Comparison of ENCODE assay signal across 12 cellular contexts in genomic region chr21:25911730-25912401, GRCh38.
DNase-seq lines count a peak whose midpoint lies in the region; ATAC-seq and TF ChIP-seq lines count a peak whose summit lies in the region.
"Had no signal": no experiment of that assay in that cellular context is flagged by ENCODE, and none has a peak within 500 bp of the region (broad histone marks: within the 10 kb centered on the region; RNA-seq: fewer than 3 reads in every experiment).

No MANE protein-coding gene starts in this region.

- no peaks in the 10 kb centered on the region for H3K9me3 Mint-ChIP-seq in endodermal cell
- H3K9me3 Mint-ChIP-seq: activated T-cell treated with anti-CD3 and anti-CD28 coated beads, Interleukin-2, amount 50 U/mL, for 4 hours had no signal

- WGBS in smooth muscle cell (ENCODE audit: low lambda C conversion rate) = 96% methylated on average over 20 of the region's 20 CpGs
- WGBS in endodermal cell (ENCODE audit: insufficient coverage in 1 of 2, insufficient read length in 1 of 2), 2 experiments = 93 to 94% methylated on average over 20 of the region's 20 CpGs

- H3K27me3 Mint-ChIP-seq in endodermal cell (ENCODE audit: insufficient read depth) = no peaks in the 10 kb centered on the region

- no peak for ATAC-seq in GM18498 (IDR thresholded peaks at IDR 0.05; ENCODE audit: unreplicated experiment)
- ATAC-seq: activated T-cell treated with anti-CD3 and anti-CD28 coated beads, Interleukin-2, amount 50 U/mL, for 4 hours had no signal

- DNase-seq in NCI-H2227 (lab: John Stamatoyannopoulos, UW; ENCODE audit: unreplicated experiment) (peak; percentile 50), superior temporal gyrus (ENCODE audit: extremely low spot score) (peak; percentile 73), smooth muscle cell (lab: John Stamatoyannopoulos, UW; ENCODE audit: unreplicated experiment) (no peak), endodermal cell (no peak)
- DNase-seq: activated CD4-positive, alpha-beta T cell treated with anti-CD3 and anti-CD28 coated beads for 4 hours; activated T-cell treated with anti-CD3 and anti-CD28 coated beads, Interleukin-2, amount 50 U/mL, for 4 hours; immature natural killer cell; T-helper 1 cell had no signal

- H3K9ac ChIP-seq in smooth muscle cell (ENCODE audit: low read depth) (no peak overlapping the region), endodermal cell (ENCODE audit: extremely low read depth, low read length, poor library complexity, severe bottlenecking) (no peak overlapping the region)

- no peaks in the 10 kb centered on the region for H3F3A ChIP-seq in smooth muscle cell (ENCODE audit: low read depth)

- H3K36me3 Mint-ChIP-seq in endodermal cell (ENCODE audit: low read depth) = peaks cover 32% of the 10 kb centered on the region
- H3K36me3 Mint-ChIP-seq: immature natural killer cell had no signal

- H3K27me3 ChIP-seq in layer of hippocampus (ENCODE audit: control insufficient read depth, insufficient read depth, low read length) = no peaks in the 10 kb centered on the region
- no peaks in the 10 kb centered on the region for H3K27me3 ChIP-seq in smooth muscle cell (ENCODE audit: low read depth)
- H3K27me3 ChIP-seq in endodermal cell (ENCODE audit: control insufficient read depth, insufficient read depth, low read length, poor library complexity, severe bottlenecking) = no peaks in the 10 kb centered on the region

- H3K27ac Mint-ChIP-seq in endodermal cell = no peak overlapping the region
- H3K27ac Mint-ChIP-seq: immature natural killer cell had no signal

- H2AFZ ChIP-seq in smooth muscle cell (ENCODE audit: low read depth) = no peak overlapping the region

- H3K9me3 ChIP-seq in smooth muscle cell (replicated peaks; ENCODE audit: low read depth) (no peaks in the 10 kb centered on the region), endodermal cell (ENCODE audit: control insufficient read depth, low read length) (peaks cover 3% of the 10 kb centered on the region)
- H3K9me3 ChIP-seq: prostate gland had no signal

- H4K20me1 ChIP-seq in smooth muscle cell (ENCODE audit: low read depth) = peaks cover 10% of the 10 kb centered on the region

- no peaks in the 10 kb centered on the region for H3K4me1 ChIP-seq in smooth muscle cell (ENCODE audit: low read depth)
- no peaks in the 10 kb centered on the region for H3K4me1 ChIP-seq in endodermal cell (ENCODE audit: control insufficient read depth, insufficient read depth, low read length)
- H3K4me1 ChIP-seq: prostate gland had no signal

- H3K36me3 ChIP-seq in smooth muscle cell (ENCODE audit: low read depth) = peaks cover 9% of the 10 kb centered on the region
- H3K36me3 ChIP-seq in endodermal cell (ENCODE audit: control insufficient read depth, insufficient read depth, low read length) = peaks cover 53% of the 10 kb centered on the region
- H3K36me3 ChIP-seq: prostate gland had no signal

- H3K4me1 Mint-ChIP-seq in endodermal cell = peaks cover 16% of the 10 kb centered on the region
- H3K4me1 Mint-ChIP-seq: immature natural killer cell had no signal

- TF ChIP-seq CTCF in smooth muscle cell (IDR thresholded peaks at IDR 0.05; ENCODE audit: borderline replicate concordance, insufficient read depth, poor library complexity, severe bottlenecking) = no peak
- no peak for TF ChIP-seq CTCF in endodermal cell (conservative IDR thresholded peaks at IDR 0.05)

- peak overlapping the region; percentile 78 for H3K27ac ChIP-seq in angular gyrus (ENCODE audit: low read depth, low read length)
- peak overlapping the region; percentile 77 for H3K27ac ChIP-seq in layer of hippocampus (ENCODE audit: low read depth, low read length)
- no peak overlapping the region for H3K27ac ChIP-seq in smooth muscle cell (ENCODE audit: low read depth)
- H3K27ac ChIP-seq in endodermal cell (ENCODE audit: low read depth, low read length) = no peak overlapping the region
- H3K27ac ChIP-seq: prostate gland had no signal

- no peak overlapping the region for H3K4me2 ChIP-seq in smooth muscle cell

- H3K4me3 Mint-ChIP-seq in endodermal cell = no peak overlapping the region
- H3K4me3 Mint-ChIP-seq: activated T-cell treated with anti-CD3 and anti-CD28 coated beads, Interleukin-2, amount 50 U/mL, for 4 hours; immature natural killer cell had no signal

- H3K4me3 ChIP-seq in smooth muscle cell (no peak overlapping the region), endodermal cell (ENCODE audit: low read length) (no peak overlapping the region)
- H3K4me3 ChIP-seq: prostate gland had no signal

- H3K79me2 ChIP-seq in smooth muscle cell (ENCODE audit: low read depth) = peaks cover 12% of the 10 kb centered on the region

Comparison
In these comparisons a context has a peak if more than half of its experiments do, and no peak if none do; other contexts are left out.
1. DNase-seq: peak in NCI-H2227 (single experiment) and superior temporal gyrus (single experiment); none in smooth muscle cell (single experiment) and endodermal cell (single experiment).
2. H3K27ac ChIP-seq: peak in angular gyrus (single experiment) and layer of hippocampus (single experiment); none in smooth muscle cell (single experiment) and endodermal cell (single experiment).